Comparison of ENCODE assay signal across 17 cellular contexts in genomic region chr10:97435211-97435610, GRCh38. TPM values are rescaled to one million over a fixed set of nuclear protein-coding genes. Genes with fewer than 3 reads are reported as not detected.
DNase-seq lines count a peak whose midpoint lies in the region; ATAC-seq and TF ChIP-seq lines count a peak whose summit lies in the region.
"Had no signal": no experiment of that assay in that cellular context is flagged by ENCODE, and none has a peak within 500 bp of the region (broad histone marks: within the 10 kb centered on the region; RNA-seq: fewer than 3 reads in every experiment).

No MANE protein-coding gene starts in this region.

- H2AFZ ChIP-seq in HCT116 (ENCODE audit: low read depth, low read length, poor library complexity, severe bottlenecking): no peak overlapping the region

- no peak for ATAC-seq in activated naive CD4-positive, alpha-beta T cell treated with anti-CD3 and anti-CD28 coated beads, Interleukin-2, amount 50 U/mL, for 72 hours
- ATAC-seq in HCT116 (no peak), WTC11 (no peak)

- H4K20me1 ChIP-seq in HCT116 (ENCODE audit: insufficient read depth): peaks cover 6% of the 10 kb centered on the region; the same call in 1 of the 2 replicates

- H3K36me3 ChIP-seq in HCT116 (ENCODE audit: control insufficient read depth in 1 of 2, insufficient read depth in 2 of 2, low read length in 2 of 2): peaks cover 28 to 42% of the 10 kb centered on the region in 2 experiments
- peaks cover 84% of the 10 kb centered on the region for H3K36me3 ChIP-seq in neutrophil

- RAD21 ChIA-PET in HCT116 (lab: Charles Lee; ENCODE audit: low non-redundant PET in 1 of 2, low total read pairs in 2 of 2, uncharacterized antibody in 2 of 2, unreplicated experiment in 2 of 2): no interaction called here

- H3K4me1 ChIP-seq in HCT116 (ENCODE audit: control insufficient read depth in 1 of 2, insufficient read depth in 2 of 2, low read length in 2 of 2) (no peaks in the 10 kb centered on the region; a peak in 1 of 4 replicates), neutrophil (ENCODE audit: control insufficient read depth in 1 of 2, insufficient read depth in 1 of 2, low read depth in 1 of 2, low read length in 1 of 2) (no peaks in the 10 kb centered on the region)

- TF ChIP-seq CTCF in HCT116 (IDR thresholded peaks at IDR 0.05 in 2 of 3, conservative IDR thresholded peaks at IDR 0.05 in 1 of 3; ENCODE audit: borderline replicate concordance in 1 of 3, insufficient read depth in 1 of 3, low read depth in 2 of 3, low read length in 2 of 3) (no peak), WTC11 (IDR thresholded peaks at IDR 0.05) (no peak), neutrophil (IDR thresholded peaks at IDR 0.05) (no peak), glutamatergic neuron (IDR thresholded peaks at IDR 0.05; ENCODE audit: partially characterized antibody, unreplicated experiment) (no peak)

- H3K4me1 Mint-ChIP-seq in WTC11 (no peaks in the 10 kb centered on the region), glutamatergic neuron (ENCODE audit: low read depth, unreplicated experiment) (peaks cover 4% of the 10 kb centered on the region)

- H3K4me3 ChIP-seq in HCT116 (replicated peaks in 1 of 2; ENCODE audit: low read depth in 1 of 2, low read length in 2 of 2) (no peak overlapping the region), neutrophil (ENCODE audit: low read depth in 1 of 2, low read length in 1 of 2) (no peak overlapping the region)
- H3K4me3 ChIP-seq: BLaER1 treated with 17β-estradiol and CSF1 and Interleukin-3, amounts not matched to agents 10 nM and 100 nM had no signal

- H3K27me3 Mint-ChIP-seq in WTC11 (ENCODE audit: low read depth) (no peaks in the 10 kb centered on the region), glutamatergic neuron (ENCODE audit: unreplicated experiment) (no peaks in the 10 kb centered on the region)
- H3K27me3 Mint-ChIP-seq: CD8-positive, alpha-beta memory T cell had no signal

- peaks cover 13 to 20% of the 10 kb centered on the region in 2 donors for H3K36me3 Mint-ChIP-seq in activated naive CD4-positive, alpha-beta T cell treated with anti-CD3 and anti-CD28 coated beads, Interleukin-2, amount 50 U/mL, for 72 hours
- H3K36me3 Mint-ChIP-seq in WTC11 (peaks cover 70% of the 10 kb centered on the region), glutamatergic neuron (ENCODE audit: unreplicated experiment) (no peaks in the 10 kb centered on the region)

- no peak for TF ChIP-seq RAD21 in HCT116 (IDR thresholded peaks at IDR 0.05; ENCODE audit: low read depth)

- CTCF ChIA-PET in HCT116 (lab: Charles Lee) (no interaction called here), WTC11 (lab: Charles Lee) (no interaction called here)

- no peak for DNase-seq in activated naive CD4-positive, alpha-beta T cell treated with anti-CD3 and anti-CD28 coated beads, Interleukin-2, amount 50 U/mL, for 72 hours (ENCODE audit: low spot score in 2 of 2)
- no peak for DNase-seq in activated naive CD4-positive, alpha-beta T cell (lab: John Stamatoyannopoulos, UW)
- DNase-seq in HCT116 (ENCODE audit: low read depth, low spot score) (no peak), WTC11 (ENCODE audit: low spot score) (no peak), glutamatergic neuron (no peak), cardiac septum (ENCODE audit: low spot score) (no peak)
- DNase-seq: CD8-positive, alpha-beta memory T cell; DMS53; EL; KG1; NCI-H1417; NCI-H187; NCI-H226; NCI-H524; SHP77 had no signal

- H3K9me3 Mint-ChIP-seq in activated naive CD4-positive, alpha-beta T cell treated with anti-CD3 and anti-CD28 coated beads, Interleukin-2, amount 50 U/mL, for 72 hours: no peaks in the 10 kb centered on the region
- H3K9me3 Mint-ChIP-seq in WTC11: no peaks in the 10 kb centered on the region
- H3K9me3 Mint-ChIP-seq in glutamatergic neuron (ENCODE audit: unreplicated experiment): peaks cover 3% of the 10 kb centered on the region
- H3K9me3 Mint-ChIP-seq: CD8-positive, alpha-beta memory T cell had no signal

- peaks cover 19% of the 10 kb centered on the region for H3K79me2 ChIP-seq in HCT116 (ENCODE audit: insufficient read depth, low read length)

- peak overlapping the region; percentile 2 to 54 for H3K27ac Mint-ChIP-seq in activated naive CD4-positive, alpha-beta T cell treated with anti-CD3 and anti-CD28 coated beads, Interleukin-2, amount 50 U/mL, for 72 hours
- H3K27ac Mint-ChIP-seq in WTC11 (peak overlapping the region; percentile 39; the same call in 1 of the 2 replicates), glutamatergic neuron (ENCODE audit: unreplicated experiment) (no peak overlapping the region)

- no peak overlapping the region for H3K27ac ChIP-seq in HCT116 (ENCODE audit: low read depth, low read length)
- H3K27ac ChIP-seq in neutrophil: peak overlapping the region; percentile 11

- BruUV-seq in HCT116 (replicated peaks; lab: Mats Ljungman, UMichigan): no TSS peak

- no peak overlapping the region for H3K9ac ChIP-seq in HCT116 (ENCODE audit: low read length)

- no peaks in the 10 kb centered on the region for H3K27me3 ChIP-seq in HCT116 (ENCODE audit: insufficient read depth, low read length)
- no peaks in the 10 kb centered on the region for H3K27me3 ChIP-seq in neutrophil
- H3K27me3 ChIP-seq: BLaER1 treated with 17β-estradiol and CSF1 and Interleukin-3, amounts not matched to agents 10 nM and 100 nM had no signal

- POLR2A ChIA-PET in HCT116 (lab: Charles Lee): no interaction called here
- POLR2A ChIA-PET in WTC11 (lab: Charles Lee): interaction anchor here (0.7 kb wide), 1 partner anchor 21 kb away, joined by 8 read pairs; no protein-coding TSS in a partner anchor

- intact Hi-C loops in HCT116 (cut with micrococcal nuclease) (no loop called here), cardiac septum (cut with DNase I) (no loop called here)

- TF ChIP-seq POLR2A in HCT116 (IDR thresholded peaks at IDR 0.05; ENCODE audit: borderline replicate concordance, extremely low read depth, insufficient read depth, insufficient read length): no peak

- H3K9me2 ChIP-seq in HCT116 (ENCODE audit: insufficient read depth): no peaks in the 10 kb centered on the region

- H3K9me3 ChIP-seq in HCT116 (ENCODE audit: control insufficient read depth in 1 of 2, insufficient read depth in 1 of 2, low read depth in 1 of 2, low read length in 2 of 2) (no peaks in the 10 kb centered on the region), neutrophil (no peaks in the 10 kb centered on the region)
- H3K9me3 ChIP-seq: BLaER1 treated with 17β-estradiol and CSF1 and Interleukin-3, amounts not matched to agents 10 nM and 100 nM had no signal

- H3K4me3 Mint-ChIP-seq in WTC11: no peak overlapping the region
- no peak overlapping the region for H3K4me3 Mint-ChIP-seq in glutamatergic neuron (ENCODE audit: unreplicated experiment)
- H3K4me3 Mint-ChIP-seq: CD8-positive, alpha-beta memory T cell had no signal

- H3K4me2 ChIP-seq in HCT116 (ENCODE audit: low read length): no peak overlapping the region

TF ChIP-seq in HCT116, 20 proteins besides CTCF, POLR2A, EP300 and RAD21:
- TF ChIP-seq ZNF274 (IDR thresholded peaks at IDR 0.05; ENCODE audit: low read depth, low read length): no peak
- TF ChIP-seq POLR2AphosphoS5 (IDR thresholded peaks at IDR 0.05; ENCODE audit: low read depth, low read length): 0 out of 2 replicates have a peak, but pooled peaks have one; percentile 11
- no peak for TF ChIP-seq JUND (IDR thresholded peaks at IDR 0.05)

TF ChIP-seq in WTC11, 78 proteins besides CTCF, POLR2A, EP300 and RAD21:
- peak; percentile 70 for TF ChIP-seq ZMAT4 (CRISPR knock-in tag; IDR thresholded peaks at IDR 0.05)
- no peak for TF ChIP-seq SMAD3 (CRISPR knock-in tag; IDR thresholded peaks at IDR 0.05; ENCODE audit: borderline replicate concordance)

RNA-seq across cellular contexts. Expression of gene PGAM1, which starts 9.2 kb away (rescaled TPM):
- 1,000 to 10,000 TPM in 1 of 2 donors, 100 to 1,000 TPM in 1; 610 to 1,410 TPM for total RNA-seq in activated naive CD4-positive, alpha-beta T cell treated with anti-CD3 and anti-CD28 coated beads, Interleukin-2, amount 50 U/mL, for 72 hours
- total RNA-seq in HCT116 (2021; ENCODE audit: unreplicated experiment): 497 TPM
- polyA plus RNA-seq in HCT116 (2012): 584 and 661 TPM in 2 replicates
- total RNA-seq in WTC11 (2021): 833 to 990 TPM (median 989 TPM) in 3 replicates
- total RNA-seq in glutamatergic neuron (ENCODE audit: unreplicated experiment): 374 TPM
- 331 TPM for total RNA-seq in cardiac septum

RNA-seq across cellular contexts. Expression of gene EXOSC1, which starts 10.6 kb away (rescaled TPM):
- 10 to 100 TPM; 41.3 to 58.0 TPM for total RNA-seq in activated naive CD4-positive, alpha-beta T cell treated with anti-CD3 and anti-CD28 coated beads, Interleukin-2, amount 50 U/mL, for 72 hours
- total RNA-seq in HCT116 (2021; ENCODE audit: unreplicated experiment) (38.9 TPM), WTC11 (2021) (48.4 to 53.7 TPM (median 50.0 TPM) in 3 replicates), glutamatergic neuron (ENCODE audit: unreplicated experiment) (27.1 TPM), cardiac septum (15.8 TPM)
- polyA plus RNA-seq in HCT116 (2012): 44.7 and 53.0 TPM in 2 replicates

RNA-seq across cellular contexts. Expression of gene ZDHHC16, which starts 10.8 kb away (rescaled TPM):
- 10 to 100 TPM; 25.4 to 45.0 TPM for total RNA-seq in activated naive CD4-positive, alpha-beta T cell treated with anti-CD3 and anti-CD28 coated beads, Interleukin-2, amount 50 U/mL, for 72 hours
- total RNA-seq in HCT116 (2021; ENCODE audit: unreplicated experiment): 34.0 TPM
- polyA plus RNA-seq in HCT116 (2012): 23.9 and 32.2 TPM in 2 replicates
- 39.6 to 44.4 TPM (median 44.0 TPM) in 3 replicates for total RNA-seq in WTC11 (2021)
- total RNA-seq in glutamatergic neuron (ENCODE audit: unreplicated experiment): 61.5 TPM
- total RNA-seq in cardiac septum: 25.5 TPM

RNA-seq across cellular contexts. Expression of gene RRP12, which starts 34.1 kb away (rescaled TPM):
- total RNA-seq in activated naive CD4-positive, alpha-beta T cell treated with anti-CD3 and anti-CD28 coated beads, Interleukin-2, amount 50 U/mL, for 72 hours: 10 to 100 TPM; 41.4 to 43.1 TPM
- total RNA-seq in HCT116 (2021; ENCODE audit: unreplicated experiment) (67.0 TPM), WTC11 (2021) (44.9 to 56.6 TPM (median 45.6 TPM) in 3 replicates), glutamatergic neuron (ENCODE audit: unreplicated experiment) (26.8 TPM), cardiac septum (23.5 TPM)
- polyA plus RNA-seq in HCT116 (2012): 44.4 and 47.7 TPM in 2 replicates
